ENCODE assay signal across 1 cellular context in genomic region chr20:60632420-60633262, GRCh38.
TF ChIP-seq lines count a peak whose summit lies in the region.

No MANE protein-coding gene starts in this region.

TF ChIP-seq in SK-N-SH treated with all-trans-retinoic acid at 6 μM for 48 hours, 23 proteins besides CTCF, POLR2A, EP300 and RAD21 (continued from another document):
- TF ChIP-seq, protein P1, sequence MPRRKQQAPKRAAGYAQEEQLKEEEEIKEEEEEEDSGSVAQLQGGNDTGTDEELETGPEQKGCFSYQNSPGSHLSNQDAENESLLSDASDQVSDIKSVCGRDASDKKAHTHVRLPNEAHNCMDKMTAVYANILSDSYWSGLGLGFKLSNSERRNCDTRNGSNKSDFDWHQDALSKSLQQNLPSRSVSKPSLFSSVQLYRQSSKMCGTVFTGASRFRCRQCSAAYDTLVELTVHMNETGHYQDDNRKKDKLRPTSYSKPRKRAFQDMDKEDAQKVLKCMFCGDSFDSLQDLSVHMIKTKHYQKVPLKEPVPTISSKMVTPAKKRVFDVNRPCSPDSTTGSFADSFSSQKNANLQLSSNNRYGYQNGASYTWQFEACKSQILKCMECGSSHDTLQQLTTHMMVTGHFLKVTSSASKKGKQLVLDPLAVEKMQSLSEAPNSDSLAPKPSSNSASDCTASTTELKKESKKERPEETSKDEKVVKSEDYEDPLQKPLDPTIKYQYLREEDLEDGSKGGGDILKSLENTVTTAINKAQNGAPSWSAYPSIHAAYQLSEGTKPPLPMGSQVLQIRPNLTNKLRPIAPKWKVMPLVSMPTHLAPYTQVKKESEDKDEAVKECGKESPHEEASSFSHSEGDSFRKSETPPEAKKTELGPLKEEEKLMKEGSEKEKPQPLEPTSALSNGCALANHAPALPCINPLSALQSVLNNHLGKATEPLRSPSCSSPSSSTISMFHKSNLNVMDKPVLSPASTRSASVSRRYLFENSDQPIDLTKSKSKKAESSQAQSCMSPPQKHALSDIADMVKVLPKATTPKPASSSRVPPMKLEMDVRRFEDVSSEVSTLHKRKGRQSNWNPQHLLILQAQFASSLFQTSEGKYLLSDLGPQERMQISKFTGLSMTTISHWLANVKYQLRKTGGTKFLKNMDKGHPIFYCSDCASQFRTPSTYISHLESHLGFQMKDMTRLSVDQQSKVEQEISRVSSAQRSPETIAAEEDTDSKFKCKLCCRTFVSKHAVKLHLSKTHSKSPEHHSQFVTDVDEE (CRISPR knock-in tag; IDR thresholded peaks at IDR 0.05), result no peak
- TF ChIP-seq ZNF565 (CRISPR knock-in tag; conservative IDR thresholded peaks at IDR 0.05; ENCODE audit: low read depth) (no peak), TOX (CRISPR knock-in tag; IDR thresholded peaks at IDR 0.05; ENCODE audit: borderline replicate concordance) (no peak), ZNF8 (CRISPR knock-in tag; IDR thresholded peaks at IDR 0.05) (no peak), ISL1 (CRISPR knock-in tag; IDR thresholded peaks at IDR 0.05) (no peak), CSDC2 (CRISPR knock-in tag; IDR thresholded peaks at IDR 0.05) (no peak), BACH2 (CRISPR knock-in tag; IDR thresholded peaks at IDR 0.05; ENCODE audit: borderline replicate concordance) (no peak), ZFP30 (CRISPR knock-in tag; IDR thresholded peaks at IDR 0.05) (no peak)
